21 cellular contexts compared by ENCODE assay signal in genomic region chr20:59738851-59739250, GRCh38.
DNase-seq lines count a peak whose midpoint lies in the region; ATAC-seq and TF ChIP-seq lines count a peak whose summit lies in the region.
"Had no signal": no experiment of that assay in that cellular context is flagged by ENCODE, and none has a peak within 500 bp of the region (broad histone marks: within the 10 kb centered on the region; RNA-seq: fewer than 3 reads in every experiment).

No MANE protein-coding gene starts in this region.

- intact Hi-C loops in cardiac septum (cut with DNase I) = no loop called here
- intact Hi-C loops in heart right ventricle (cut with DNase I) = loop anchor here in 1 of 10 donors (10.0 kb wide), 1 partner anchor 124 kb away; no protein-coding TSS in a partner anchor
- intact Hi-C loops in aorta (cut with DNase I) = no loop called here
- intact Hi-C loops in activated CD4-positive, alpha-beta T cell treated with anti-CD3 and anti-CD28 coated beads for 36 hours (cut with DNase I, micrococcal nuclease) = no loop called here

- POLR2A ChIA-PET in activated CD4-positive, alpha-beta T cell treated with anti-CD3 and anti-CD28 coated beads for 36 hours (lab: Charles Lee) = no interaction called here

- CTCF ChIA-PET in activated CD4-positive, alpha-beta T cell treated with anti-CD3 and anti-CD28 coated beads for 36 hours (lab: Charles Lee) = no interaction called here

- 58 to 77% methylated on average over 4 of the region's 4 CpGs for WGBS in heart right ventricle, 2 donors
- WGBS in aorta, 2 donors = 60 to 63% methylated on average over 4 of the region's 4 CpGs

- TF ChIP-seq CTCF in heart right ventricle (IDR thresholded peaks at IDR 0.05) (no peak), chondrocyte (IDR thresholded peaks at IDR 0.05) (no peak)

- H3K36me3 Mint-ChIP-seq in chondrocyte (ENCODE audit: low read depth) = no peaks in the 10 kb centered on the region
- no peaks in the 10 kb centered on the region for H3K36me3 Mint-ChIP-seq in activated CD4-positive, alpha-beta T cell treated with anti-CD3 and anti-CD28 coated beads for 36 hours (ENCODE audit: low read depth)
- H3K36me3 Mint-ChIP-seq: CD4-positive, CD25-positive, alpha-beta regulatory T cell; CD8-positive, alpha-beta T cell had no signal

- no peak for ATAC-seq in heart right ventricle
- ATAC-seq in aorta (ENCODE audit: low FRiP score) = no peak
- no peak for ATAC-seq in activated CD4-positive, alpha-beta T cell treated with anti-CD3 and anti-CD28 coated beads for 36 hours
- ATAC-seq: A549; CD8-positive, alpha-beta T cell had no signal

- H3K9me3 ChIP-seq in heart right ventricle (no peaks in the 10 kb centered on the region), aorta (ENCODE audit: control insufficient read depth, low read length) (no peaks in the 10 kb centered on the region)
- peaks cover 0 to 16% (median 6%) of the 10 kb centered on the region in 11 experiments; a peak in 13 of 22 replicates for H3K9me3 ChIP-seq in BLaER1 treated with 17β-estradiol and CSF1 and Interleukin-3, amounts not matched to agents 10 nM and 100 nM (replicated peaks in 1 of 11)
- H3K9me3 ChIP-seq: A549, BE2C, Caco-2, HAP-1 had no signal

- DNase-seq in cardiac septum (ENCODE audit: low spot score) (peak; percentile 10), heart right ventricle (no peak), chondrocyte (ENCODE audit: low spot score) (peak; percentile 61), aorta (peak; percentile 12 to 30), NCI-H1436 treated with DMSO at 0.1 percent for 48 hours (lab: John Stamatoyannopoulos, UW) (no peak)
- DNase-seq in activated CD4-positive, alpha-beta T cell treated with anti-CD3 and anti-CD28 coated beads for 36 hours = no peak
- DNase-seq: 8988T; ACHN; AML-193; BE2C; Caco-2; CD4-positive, CD25-positive, alpha-beta regulatory T cell; CD8-positive, alpha-beta T cell; DMS153; DND-41; GOT3; HFFc6 had no signal

- H3K4me3 Mint-ChIP-seq in chondrocyte (ENCODE audit: unreplicated experiment) = no peak overlapping the region
- H3K4me3 Mint-ChIP-seq in activated CD4-positive, alpha-beta T cell treated with anti-CD3 and anti-CD28 coated beads for 36 hours = no peak overlapping the region
- H3K4me3 Mint-ChIP-seq: CD4-positive, CD25-positive, alpha-beta regulatory T cell; CD8-positive, alpha-beta T cell; HFFc6 had no signal

- H3K4me1 ChIP-seq in heart right ventricle (no peaks in the 10 kb centered on the region), aorta (ENCODE audit: control insufficient read depth in 1 of 2, insufficient read depth in 2 of 2, low read length in 2 of 2) (no peaks in the 10 kb centered on the region)
- peaks cover 2 to 100% (median 89%) of the 10 kb centered on the region in 10 experiments; a peak in 18 of 20 replicates for H3K4me1 ChIP-seq in BLaER1 treated with 17β-estradiol and CSF1 and Interleukin-3, amounts not matched to agents 10 nM and 100 nM
- H3K4me1 ChIP-seq: A549, BE2C, Caco-2, HAP-1 had no signal

- H3K36me3 ChIP-seq in heart right ventricle (no peaks in the 10 kb centered on the region), aorta (ENCODE audit: control insufficient read depth in 1 of 2, insufficient read depth in 2 of 2, low read length in 1 of 2) (no peaks in the 10 kb centered on the region)
- peaks cover 0 to 98% (median 37%) of the 10 kb centered on the region in 11 experiments; a peak in 17 of 22 replicates for H3K36me3 ChIP-seq in BLaER1 treated with 17β-estradiol and CSF1 and Interleukin-3, amounts not matched to agents 10 nM and 100 nM
- H3K36me3 ChIP-seq: BE2C, HAP-1 had no signal

- no peaks in the 10 kb centered on the region for H3K4me1 Mint-ChIP-seq in chondrocyte (ENCODE audit: low read depth)
- no peaks in the 10 kb centered on the region for H3K4me1 Mint-ChIP-seq in activated CD4-positive, alpha-beta T cell treated with anti-CD3 and anti-CD28 coated beads for 36 hours
- H3K4me1 Mint-ChIP-seq: CD4-positive, CD25-positive, alpha-beta regulatory T cell had no signal

- H3K9me3 Mint-ChIP-seq in chondrocyte (ENCODE audit: low read depth) = no peaks in the 10 kb centered on the region
- no peaks in the 10 kb centered on the region for H3K9me3 Mint-ChIP-seq in activated CD4-positive, alpha-beta T cell treated with anti-CD3 and anti-CD28 coated beads for 36 hours (ENCODE audit: low read depth)
- H3K9me3 Mint-ChIP-seq: CD4-positive, CD25-positive, alpha-beta regulatory T cell; CD8-positive, alpha-beta T cell had no signal

- H3K9ac ChIP-seq in BLaER1 treated with 17β-estradiol and CSF1 and Interleukin-3, amounts not matched to agents 10 nM and 100 nM = no peak overlapping the region

- H3K27me3 ChIP-seq in heart right ventricle (peaks cover 0 to 47% (median 6%) of the 10 kb centered on the region in 7 donors), aorta (ENCODE audit: control insufficient read depth in 1 of 2, insufficient read depth in 2 of 2, low read length in 1 of 2) (no peaks in the 10 kb centered on the region)
- peaks cover 0 to 38% (median 0%) of the 10 kb centered on the region in 11 experiments; a peak in 4 of 22 replicates for H3K27me3 ChIP-seq in BLaER1 treated with 17β-estradiol and CSF1 and Interleukin-3, amounts not matched to agents 10 nM and 100 nM
- H3K27me3 ChIP-seq: BE2C had no signal

- H3K4me3 ChIP-seq in heart right ventricle (no peak overlapping the region), aorta (ENCODE audit: low read length in 2 of 2) (no peak overlapping the region)
- H3K4me3 ChIP-seq in BLaER1 treated with 17β-estradiol and CSF1 and Interleukin-3, amounts not matched to agents 10 nM and 100 nM = no peak overlapping the region
- H3K4me3 ChIP-seq: A549, HAP-1 had no signal

- H3K27ac ChIP-seq in heart right ventricle (no peak overlapping the region), aorta (ENCODE audit: low read depth in 1 of 2, low read length in 2 of 2) (no peak overlapping the region)
- H3K27ac ChIP-seq in BLaER1 treated with 17β-estradiol and CSF1 and Interleukin-3, amounts not matched to agents 10 nM and 100 nM = peak overlapping the region in 1 of 11 experiments; percentile 11; a peak in 1 of 22 replicates
- H3K27ac ChIP-seq: A549, C4-2B had no signal

- H3K27ac Mint-ChIP-seq in chondrocyte (ENCODE audit: unreplicated experiment) = no peak overlapping the region
- no peak overlapping the region for H3K27ac Mint-ChIP-seq in activated CD4-positive, alpha-beta T cell treated with anti-CD3 and anti-CD28 coated beads for 36 hours
- H3K27ac Mint-ChIP-seq: CD4-positive, CD25-positive, alpha-beta regulatory T cell; CD8-positive, alpha-beta T cell; HFFc6 had no signal

- peaks cover 0 to 100% (median 23%) of the 10 kb centered on the region in 11 experiments; a peak in 13 of 22 replicates for H4K20me1 ChIP-seq in BLaER1 treated with 17β-estradiol and CSF1 and Interleukin-3, amounts not matched to agents 10 nM and 100 nM

- peaks cover 16% of the 10 kb centered on the region for H3K27me3 Mint-ChIP-seq in chondrocyte (ENCODE audit: low read depth)
- H3K27me3 Mint-ChIP-seq in activated CD4-positive, alpha-beta T cell treated with anti-CD3 and anti-CD28 coated beads for 36 hours = peaks cover 12% of the 10 kb centered on the region
- H3K27me3 Mint-ChIP-seq: CD4-positive, CD25-positive, alpha-beta regulatory T cell had no signal

- peak overlapping the region in 7 of 11 experiments; percentile 5 to 72 (median 30); a peak in 10 of 22 replicates for H3K4me2 ChIP-seq in BLaER1 treated with 17β-estradiol and CSF1 and Interleukin-3, amounts not matched to agents 10 nM and 100 nM
- H3K4me2 ChIP-seq: A549 had no signal

Comparison
In these comparisons a context has a peak if more than half of its experiments do, and no peak if none do; other contexts are left out.
1. DNase-seq: peak in cardiac septum (single experiment), chondrocyte (single experiment) and aorta (2 of 2); none in heart right ventricle (0 of 2), activated CD4-positive, alpha-beta T cell treated with anti-CD3 and anti-CD28 coated beads for 36 hours (single experiment) and NCI-H1436 treated with DMSO at 0.1 percent for 48 hours (single experiment).